ENCODE assay signal across 21 cellular contexts in the genomic region with DNA sequence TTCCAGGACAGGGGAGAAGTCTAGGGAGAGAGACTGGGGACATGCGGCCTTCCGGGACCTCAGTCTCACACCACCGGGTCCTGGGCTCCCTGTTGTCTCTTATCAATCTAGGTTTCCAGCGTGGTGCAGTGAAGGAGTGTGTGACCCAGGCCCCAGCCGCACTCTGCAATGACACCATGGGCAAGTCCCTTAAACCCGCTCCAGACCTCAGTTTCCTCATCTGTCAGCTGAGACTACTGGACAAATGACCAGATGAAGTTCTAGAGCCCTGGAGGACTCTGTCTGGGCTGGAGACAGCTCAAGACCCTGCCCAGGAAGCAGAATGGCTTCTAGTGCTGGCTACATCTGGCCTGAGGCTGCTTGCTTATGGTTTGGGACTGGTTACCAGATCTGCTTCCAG. TPM values are rescaled to one million over a fixed set of nuclear protein-coding genes. Genes with fewer than 3 reads are reported as not detected.
DNase-seq lines count a peak whose midpoint lies in the region; ATAC-seq and TF ChIP-seq lines count a peak whose summit lies in the region.
"Had no signal": no experiment of that assay in that cellular context is flagged by ENCODE, and none has a peak within 500 bp of the region (broad histone marks: within the 10 kb centered on the region; RNA-seq: fewer than 3 reads in every experiment).

No MANE protein-coding gene starts in this region.

- intact Hi-C loops in CD8-positive, alpha-beta T cell (cut with DNase I, micrococcal nuclease): no loop called here

- no peak overlapping the region for H3K4me3 Mint-ChIP-seq in activated CD8-positive, alpha-beta memory T cell treated with anti-CD3 and anti-CD28 coated beads, Interleukin-2, amount 10 ng/mL, durations not matched to agents 7 days and 5 days
- no peak overlapping the region for H3K4me3 Mint-ChIP-seq in CD8-positive, alpha-beta T cell
- no peak overlapping the region for H3K4me3 Mint-ChIP-seq in naive thymus-derived CD8-positive, alpha-beta T cell
- H3K4me3 Mint-ChIP-seq: CD14-positive monocyte; CD4-positive, alpha-beta T cell; GM23338; H9 had no signal

- H3K36me3 Mint-ChIP-seq in activated CD8-positive, alpha-beta memory T cell treated with anti-CD3 and anti-CD28 coated beads, Interleukin-2, amount 10 ng/mL, durations not matched to agents 7 days and 5 days: no peaks in the 10 kb centered on the region
- no peaks in the 10 kb centered on the region for H3K36me3 Mint-ChIP-seq in CD8-positive, alpha-beta T cell
- H3K36me3 Mint-ChIP-seq in naive thymus-derived CD8-positive, alpha-beta T cell: no peaks in the 10 kb centered on the region
- H3K36me3 Mint-ChIP-seq: CD14-positive monocyte had no signal

- H3K9me3 Mint-ChIP-seq in activated CD8-positive, alpha-beta memory T cell treated with anti-CD3 and anti-CD28 coated beads, Interleukin-2, amount 10 ng/mL, durations not matched to agents 7 days and 5 days (ENCODE audit: low read depth): no peaks in the 10 kb centered on the region
- no peaks in the 10 kb centered on the region for H3K9me3 Mint-ChIP-seq in CD8-positive, alpha-beta T cell
- H3K9me3 Mint-ChIP-seq in naive thymus-derived CD8-positive, alpha-beta T cell: no peaks in the 10 kb centered on the region
- H3K9me3 Mint-ChIP-seq: CD4-positive, alpha-beta T cell had no signal

- peak; percentile 25 for DNase-seq in activated CD8-positive, alpha-beta memory T cell treated with anti-CD3 and anti-CD28 coated beads, Interleukin-2, amount 10 ng/mL, durations not matched to agents 7 days and 5 days
- DNase-seq in activated CD8-positive, alpha-beta memory T cell treated with anti-CD3 and anti-CD28 coated beads, Interleukin-2, amount 50 U/mL, for 4 hours: no peak
- DNase-seq in ecto neural progenitor cell (ENCODE audit: low spot score) (peak; percentile 18), islet precursor cell (peak; percentile 49)
- DNase-seq in CD8-positive, alpha-beta T cell: no peak
- DNase-seq in naive thymus-derived CD8-positive, alpha-beta T cell: no peak
- DNase-seq: AML-193; BE2C; Calu3; CD4-positive, alpha-beta T cell; COR-L47; DMS53; DMS79 treated with DMSO at 0.1 percent for 48 hours; GF-D8; H9 had no signal

- TF ChIP-seq CTCF in CD8-positive, alpha-beta T cell (IDR thresholded peaks at IDR 0.05): no peak

- no peaks in the 10 kb centered on the region for H3K4me1 ChIP-seq in CD8-positive, alpha-beta T cell (ENCODE audit: insufficient read depth, low read length)
- H3K4me1 ChIP-seq: BE2C had no signal

- H3K36me3 ChIP-seq in CD8-positive, alpha-beta T cell (ENCODE audit: insufficient read depth, low read length): no peaks in the 10 kb centered on the region
- H3K36me3 ChIP-seq: BE2C; BLaER1 treated with 17β-estradiol and CSF1 and Interleukin-3, amounts not matched to agents 10 nM and 100 nM had no signal

- no peak overlapping the region for H3K4me3 ChIP-seq in CD8-positive, alpha-beta T cell (ENCODE audit: low read depth, low read length)
- H3K4me3 ChIP-seq: BLaER1 treated with 17β-estradiol and CSF1 and Interleukin-3, amounts not matched to agents 10 nM and 100 nM; GM23338 had no signal

- POLR2A ChIA-PET in CD8-positive, alpha-beta T cell (lab: Charles Lee): no interaction called here
- POLR2A ChIA-PET in naive thymus-derived CD8-positive, alpha-beta T cell (lab: Charles Lee): interaction anchor here (0.5 kb wide), 1 partner anchor 26 kb away, joined by 3 read pairs; no protein-coding TSS in a partner anchor

- CTCF ChIA-PET in activated CD8-positive, alpha-beta memory T cell treated with anti-CD3 and anti-CD28 coated beads, Interleukin-2, amount 10 ng/mL, durations not matched to agents 7 days and 5 days (lab: Charles Lee): no interaction called here
- CTCF ChIA-PET in CD8-positive, alpha-beta T cell (lab: Charles Lee): no interaction called here

- H3K27ac Mint-ChIP-seq in activated CD8-positive, alpha-beta memory T cell treated with anti-CD3 and anti-CD28 coated beads, Interleukin-2, amount 10 ng/mL, durations not matched to agents 7 days and 5 days: no peak overlapping the region
- no peak overlapping the region for H3K27ac Mint-ChIP-seq in CD8-positive, alpha-beta T cell
- no peak overlapping the region for H3K27ac Mint-ChIP-seq in naive thymus-derived CD8-positive, alpha-beta T cell
- H3K27ac Mint-ChIP-seq: CD4-positive, alpha-beta T cell; GM23338; H9 had no signal

- no peak for ATAC-seq in activated CD8-positive, alpha-beta memory T cell treated with anti-CD3 and anti-CD28 coated beads, Interleukin-2, amount 10 ng/mL, durations not matched to agents 7 days and 5 days
- no peak for ATAC-seq in HG02623 (IDR thresholded peaks at IDR 0.05; ENCODE audit: unreplicated experiment)
- no peak for ATAC-seq in CD8-positive, alpha-beta T cell
- no peak for ATAC-seq in naive thymus-derived CD8-positive, alpha-beta T cell
- ATAC-seq: GM23338, HCT116 had no signal

- H3K27ac ChIP-seq in CD8-positive, alpha-beta T cell (ENCODE audit: low read depth, low read length): no peak overlapping the region
- H3K27ac ChIP-seq: 22Rv1; BLaER1 treated with 17β-estradiol and CSF1 and Interleukin-3, amounts not matched to agents 10 nM and 100 nM had no signal

- H3K27me3 ChIP-seq in CD8-positive, alpha-beta T cell (ENCODE audit: insufficient read depth, low read length): no peaks in the 10 kb centered on the region
- H3K27me3 ChIP-seq: BE2C; BLaER1 treated with 17β-estradiol and CSF1 and Interleukin-3, amounts not matched to agents 10 nM and 100 nM had no signal

- no peaks in the 10 kb centered on the region for H3K9me3 ChIP-seq in CD8-positive, alpha-beta T cell (ENCODE audit: low read length)
- H3K9me3 ChIP-seq: BE2C; BLaER1 treated with 17β-estradiol and CSF1 and Interleukin-3, amounts not matched to agents 10 nM and 100 nM had no signal

- peaks cover 30% of the 10 kb centered on the region for H3K27me3 Mint-ChIP-seq in activated CD8-positive, alpha-beta memory T cell treated with anti-CD3 and anti-CD28 coated beads, Interleukin-2, amount 10 ng/mL, durations not matched to agents 7 days and 5 days
- H3K27me3 Mint-ChIP-seq in CD8-positive, alpha-beta T cell (ENCODE audit: low read depth): peaks cover 7% of the 10 kb centered on the region
- peaks cover 0 to 7% (median 4%) of the 10 kb centered on the region in 5 donors for H3K27me3 Mint-ChIP-seq in naive thymus-derived CD8-positive, alpha-beta T cell

- peaks cover 15% of the 10 kb centered on the region for H3K4me1 Mint-ChIP-seq in activated CD8-positive, alpha-beta memory T cell treated with anti-CD3 and anti-CD28 coated beads, Interleukin-2, amount 10 ng/mL, durations not matched to agents 7 days and 5 days
- H3K4me1 Mint-ChIP-seq in CD8-positive, alpha-beta T cell (ENCODE audit: low read depth): no peaks in the 10 kb centered on the region
- peaks cover 0 to 2% (median 0%) of the 10 kb centered on the region in 4 donors for H3K4me1 Mint-ChIP-seq in naive thymus-derived CD8-positive, alpha-beta T cell

RNA-seq across cellular contexts. Expression of a gene that starts 20.1 kb away (rescaled TPM):
- total RNA-seq in activated CD8-positive, alpha-beta memory T cell treated with anti-CD3 and anti-CD28 coated beads, Interleukin-2, amount 10 ng/mL, durations not matched to agents 7 days and 5 days: 1 to 10 TPM; 1.1 to 1.8 TPM
- under 1 TPM; 0.71 to 0.81 TPM for total RNA-seq in CD8-positive, alpha-beta T cell
- total RNA-seq in naive thymus-derived CD8-positive, alpha-beta T cell: under 1 TPM; 0.55 to 0.65 TPM
- under 1 TPM; 0.08 to 0.52 (median 0.22) TPM for polyA plus RNA-seq in naive thymus-derived CD8-positive, alpha-beta T cell

RNA-seq across cellular contexts. Expression of a gene that starts 46.8 kb away (rescaled TPM):
- total RNA-seq in activated CD8-positive, alpha-beta memory T cell treated with anti-CD3 and anti-CD28 coated beads, Interleukin-2, amount 10 ng/mL, durations not matched to agents 7 days and 5 days: 1 to 10 TPM; 2.4 to 3.1 TPM
- total RNA-seq in CD8-positive, alpha-beta T cell: 1 to 10 TPM; 1.1 to 1.9 TPM
- total RNA-seq in naive thymus-derived CD8-positive, alpha-beta T cell: 1 to 10 TPM; 1.1 to 1.7 TPM
- polyA plus RNA-seq in naive thymus-derived CD8-positive, alpha-beta T cell: under 1 TPM; 0.12 to 0.65 (median 0.24) TPM

Comparison
In these comparisons a context has a peak if more than half of its experiments do, and no peak if none do; other contexts are left out.
1. DNase-seq: peak in activated CD8-positive, alpha-beta memory T cell treated with anti-CD3 and anti-CD28 coated beads, Interleukin-2, amount 10 ng/mL, durations not matched to agents 7 days and 5 days (single experiment), ecto neural progenitor cell (single experiment) and islet precursor cell (single experiment); none in activated CD8-positive, alpha-beta memory T cell treated with anti-CD3 and anti-CD28 coated beads, Interleukin-2, amount 50 U/mL, for 4 hours (single experiment), CD8-positive, alpha-beta T cell (0 of 7) and naive thymus-derived CD8-positive, alpha-beta T cell (0 of 10).